In the genomic region with DNA sequence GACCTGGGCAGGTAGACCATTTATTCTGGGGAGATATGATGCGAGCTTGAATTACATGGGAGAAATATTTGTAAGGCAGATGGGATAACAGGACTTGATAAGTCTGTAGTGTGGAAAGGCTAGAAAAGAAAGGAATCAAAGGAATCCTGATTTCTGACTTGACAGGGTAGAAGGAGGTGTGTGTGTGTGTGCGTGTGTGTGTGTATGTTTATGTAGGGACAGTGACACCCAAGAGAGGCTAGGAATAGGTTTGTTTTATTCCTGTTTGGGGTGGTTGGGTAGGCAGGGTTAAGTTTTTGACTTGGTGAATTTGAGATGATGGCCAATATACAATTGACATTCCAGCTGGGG, we compare ENCODE assay signal across 8 cellular contexts. TPM values are rescaled to one million over a fixed set of nuclear protein-coding genes. Genes with fewer than 3 reads are reported as not detected.
DNase-seq lines count a peak whose midpoint lies in the region; ATAC-seq, FAIRE-seq and TF ChIP-seq lines count a peak whose summit lies in the region.

No MANE protein-coding gene starts in this region.

- intact Hi-C loops in activated CD8-positive, alpha-beta T cell treated with anti-CD3 and anti-CD28 coated beads for 36 hours (cut with micrococcal nuclease): no loop called here
- intact Hi-C loops in kidney (cut with DNase I) (no loop called here), tibial artery (cut with DNase I; ENCODE audit: low total_unique reads) (no loop called here)

- peak overlapping the region; percentile 89 for H3K27ac Mint-ChIP-seq in activated CD8-positive, alpha-beta T cell treated with anti-CD3 and anti-CD28 coated beads for 36 hours

- H3K4me1 Mint-ChIP-seq in activated T-cell treated with anti-CD3 and anti-CD28 coated beads, Interleukin-2, amount 50 U/mL, for 4 hours (ENCODE audit: low read depth): peaks cover 62% of the 10 kb centered on the region
- H3K4me1 Mint-ChIP-seq in activated CD8-positive, alpha-beta T cell treated with anti-CD3 and anti-CD28 coated beads for 36 hours (ENCODE audit: low read depth): peaks cover 56% of the 10 kb centered on the region

- in situ Hi-C loops in GM13977 (cut with MboI; ENCODE audit: low pct_unique_long_range_greater_than_20kb, low sequenced_read_pairs, unreplicated experiment): loop anchor here (25.0 kb wide), 1 partner anchor 401 kb away; no protein-coding TSS in a partner anchor

- H3K9ac ChIP-seq in kidney (ENCODE audit: low read length in 2 of 2): peak overlapping the region; percentile 11 to 67

- H3K27me3 ChIP-seq in tibial artery: peaks cover 0 to 4% of the 10 kb centered on the region in 2 donors

- no peaks in the 10 kb centered on the region for H3K9me3 ChIP-seq in kidney (ENCODE audit: control insufficient read depth in 1 of 2, low read length in 2 of 2)
- no peaks in the 10 kb centered on the region for H3K9me3 ChIP-seq in tibial artery

- peak overlapping the region; percentile 87 for H3K4me3 Mint-ChIP-seq in activated T-cell treated with anti-CD3 and anti-CD28 coated beads, Interleukin-2, amount 50 U/mL, for 4 hours
- H3K4me3 Mint-ChIP-seq in activated CD8-positive, alpha-beta T cell treated with anti-CD3 and anti-CD28 coated beads for 36 hours: peak overlapping the region; percentile 81

- H3K4me3 ChIP-seq in kidney (ENCODE audit: low read length in 2 of 2): peak overlapping the region; percentile 73 to 79
- peak overlapping the region; percentile 73 to 81 for H3K4me3 ChIP-seq in tibial artery

- POLR2A ChIA-PET in activated CD8-positive, alpha-beta T cell treated with anti-CD3 and anti-CD28 coated beads for 36 hours (lab: Charles Lee): no interaction called here

- no peak for DNase-seq in activated T-cell treated with anti-CD3 and anti-CD28 coated beads, Interleukin-2, amount 50 U/mL, for 4 hours
- DNase-seq in activated T-cell treated with anti-CD3 and anti-CD28 coated beads, Interleukin-2, amount 50 U/mL, for 1 hour: no peak
- DNase-seq in activated CD8-positive, alpha-beta T cell treated with anti-CD3 and anti-CD28 coated beads for 36 hours: no peak
- DNase-seq in kidney: no peak
- DNase-seq in tibial artery: no peak
- no peak for DNase-seq in glomerular visceral epithelial cell (ENCODE audit: extremely low spot score)
- no peak for DNase-seq in putamen (ENCODE audit: low spot score)
- no peak for DNase-seq in GM13977 (ENCODE audit: low spot score)

- peaks cover 11% of the 10 kb centered on the region for H3K36me3 Mint-ChIP-seq in activated T-cell treated with anti-CD3 and anti-CD28 coated beads, Interleukin-2, amount 50 U/mL, for 4 hours (ENCODE audit: insufficient read depth)
- peaks cover 38% of the 10 kb centered on the region for H3K36me3 Mint-ChIP-seq in activated CD8-positive, alpha-beta T cell treated with anti-CD3 and anti-CD28 coated beads for 36 hours (ENCODE audit: low read depth)

- H3K27ac ChIP-seq in kidney (ENCODE audit: low read depth in 2 of 2, low read length in 2 of 2) (no peak overlapping the region), tibial artery (peak overlapping the region; percentile 91)

- CTCF ChIA-PET in activated CD8-positive, alpha-beta T cell treated with anti-CD3 and anti-CD28 coated beads for 36 hours (lab: Charles Lee): interaction anchor here (0.7 to 3.8 kb wide), 2 partner anchors 8 to 24 kb away, joined by 3 to 29 read pairs; a partner anchor contains a TSS

- no peak for FAIRE-seq in kidney (lab: Jason Lieb, UNC)

- no peaks in the 10 kb centered on the region for H3K9me3 Mint-ChIP-seq in activated T-cell treated with anti-CD3 and anti-CD28 coated beads, Interleukin-2, amount 50 U/mL, for 4 hours
- H3K9me3 Mint-ChIP-seq in activated CD8-positive, alpha-beta T cell treated with anti-CD3 and anti-CD28 coated beads for 36 hours: peaks cover 6% of the 10 kb centered on the region

- H3K4me1 ChIP-seq in kidney (ENCODE audit: control insufficient read depth in 1 of 2, insufficient read depth in 1 of 2, low read depth in 1 of 2, low read length in 2 of 2) (peaks cover 4 to 13% of the 10 kb centered on the region in 2 donors), tibial artery (peaks cover 0 to 37% (median 13%) of the 10 kb centered on the region in 4 donors)

- no peaks in the 10 kb centered on the region for H3K27me3 Mint-ChIP-seq in activated T-cell treated with anti-CD3 and anti-CD28 coated beads, Interleukin-2, amount 50 U/mL, for 4 hours (ENCODE audit: low read depth)
- no peaks in the 10 kb centered on the region for H3K27me3 Mint-ChIP-seq in activated CD8-positive, alpha-beta T cell treated with anti-CD3 and anti-CD28 coated beads for 36 hours

- H3K36me3 ChIP-seq in kidney (ENCODE audit: control insufficient read depth in 1 of 2, insufficient read depth in 2 of 2, low read length in 2 of 2): no peaks in the 10 kb centered on the region
- no peaks in the 10 kb centered on the region for H3K36me3 ChIP-seq in tibial artery

- no peak for TF ChIP-seq CTCF in activated CD8-positive, alpha-beta T cell treated with anti-CD3 and anti-CD28 coated beads for 36 hours (IDR thresholded peaks at IDR 0.05)
- TF ChIP-seq CTCF in kidney (IDR thresholded peaks at IDR 0.05; ENCODE audit: borderline replicate concordance, extremely low read depth, insufficient read depth) (no peak), tibial artery (IDR thresholded peaks at IDR 0.05) (no peak), GM13977 (IDR thresholded peaks at IDR 0.05; ENCODE audit: extremely low read depth, insufficient read depth, missing control alignments) (no peak)

- no peak for ATAC-seq in activated T-cell treated with anti-CD3 and anti-CD28 coated beads, Interleukin-2, amount 50 U/mL, for 4 hours
- ATAC-seq in activated CD8-positive, alpha-beta T cell treated with anti-CD3 and anti-CD28 coated beads for 36 hours: peak; percentile 3

RNA-seq across cellular contexts. Expression of a gene that starts 0.4 kb away (rescaled TPM):
- total RNA-seq in activated T-cell treated with anti-CD3 and anti-CD28 coated beads, Interleukin-2, amount 50 U/mL, for 4 hours: 10 to 100 TPM; 36.6 to 44.3 (median 37.8) TPM
- 10 to 100 TPM; 42.8 to 44.8 TPM for total RNA-seq in activated CD8-positive, alpha-beta T cell treated with anti-CD3 and anti-CD28 coated beads for 36 hours
- total RNA-seq in kidney: 37.5 TPM
- 57.8 TPM for polyA plus RNA-seq in kidney (ENCODE audit: insufficient read depth, low read depth, low replicate concordance)

RNA-seq across cellular contexts. Expression of a gene that starts 24.4 kb away (rescaled TPM):
- 10 to 100 TPM; 55.5 to 60.2 (median 57.1) TPM for total RNA-seq in activated T-cell treated with anti-CD3 and anti-CD28 coated beads, Interleukin-2, amount 50 U/mL, for 4 hours
- total RNA-seq in activated CD8-positive, alpha-beta T cell treated with anti-CD3 and anti-CD28 coated beads for 36 hours: 10 to 100 TPM; 33.3 to 36.4 TPM
- total RNA-seq in kidney: 16.0 TPM
- 6.8 TPM for polyA plus RNA-seq in kidney (ENCODE audit: insufficient read depth, low read depth, low replicate concordance)

Comparison
In these comparisons a context has a peak if more than half of its experiments do, and no peak if none do; other contexts are left out.
1. H3K27ac ChIP-seq: peak in tibial artery (2 of 2); none in kidney (0 of 2).